ENCODE assay signal across 8 cellular contexts in genomic region chr20:59955131-59955796, GRCh38. TPM values are rescaled to one million over a fixed set of nuclear protein-coding genes. Genes with fewer than 3 reads are reported as not detected.
DNase-seq lines count a peak whose midpoint lies in the region; ATAC-seq and TF ChIP-seq lines count a peak whose summit lies in the region.

No MANE protein-coding gene starts in this region.

- no peak overlapping the region for H3K27ac Mint-ChIP-seq in activated CD4-positive, alpha-beta T cell treated with anti-CD3 and anti-CD28 coated beads for 36 hours

- H3K27me3 Mint-ChIP-seq in activated CD4-positive, alpha-beta T cell treated with anti-CD3 and anti-CD28 coated beads for 36 hours: no peaks in the 10 kb centered on the region

- H3K4me1 ChIP-seq in gastrocnemius medialis: peaks cover 6 to 10% of the 10 kb centered on the region in 2 donors

- no peak for TF ChIP-seq POLR2A in gastrocnemius medialis (IDR thresholded peaks at IDR 0.05)

- no peak overlapping the region for H3K4me3 Mint-ChIP-seq in activated CD4-positive, alpha-beta T cell treated with anti-CD3 and anti-CD28 coated beads for 36 hours

- no peaks in the 10 kb centered on the region for H3K9me3 ChIP-seq in gastrocnemius medialis

- POLR2A ChIA-PET in activated CD4-positive, alpha-beta T cell treated with anti-CD3 and anti-CD28 coated beads for 36 hours (lab: Charles Lee): interaction anchor here (0.6 kb wide), 1 partner anchor 351 kb away, joined by 4 read pairs; the partner anchor contains the start of gene PHACTR3

- H3K4me1 Mint-ChIP-seq in activated CD4-positive, alpha-beta T cell treated with anti-CD3 and anti-CD28 coated beads for 36 hours: no peaks in the 10 kb centered on the region

- H3K4me3 ChIP-seq in gastrocnemius medialis: no peak overlapping the region

- no peaks in the 10 kb centered on the region for H3K27me3 ChIP-seq in gastrocnemius medialis

- TF ChIP-seq CTCF in gastrocnemius medialis (IDR thresholded peaks at IDR 0.05 in 4 of 5, conservative IDR thresholded peaks at IDR 0.05 in 1 of 5): peak; percentile 43 to 58 (median 52)

- in situ Hi-C loops in gastrocnemius medialis (cut with MboI; ENCODE audit: low sequenced_read_pairs in 4 of 4): no loop called here

- CTCF ChIA-PET in activated CD4-positive, alpha-beta T cell treated with anti-CD3 and anti-CD28 coated beads for 36 hours (lab: Charles Lee): interaction anchor here (0.6 to 1.7 kb wide), 5 partner anchors 10 to 171 kb away, joined by 3 to 6 read pairs (median 3); partner anchors contain the start of genes FAM217B and PPP1R3D

- H3K36me3 ChIP-seq in gastrocnemius medialis: no peaks in the 10 kb centered on the region

- DNase-seq in activated CD4-positive, alpha-beta T cell treated with anti-CD3 and anti-CD28 coated beads for 36 hours: no peak
- DNase-seq in activated CD4-positive, alpha-beta T cell treated with anti-CD3 and anti-CD28 coated beads for 48 hours: no peak
- peak; percentile 11 to 41 for DNase-seq in NCI-H526 (lab: John Stamatoyannopoulos, UW)
- peak; percentile 33 for DNase-seq in dermis blood vessel endothelial cell
- DNase-seq in gastrocnemius medialis: peak; percentile 28 to 58
- DNase-seq in activated CD8-positive, alpha-beta memory T cell treated with anti-CD3 and anti-CD28 coated beads for 24 hours: no peak

- H3K9me3 Mint-ChIP-seq in activated CD4-positive, alpha-beta T cell treated with anti-CD3 and anti-CD28 coated beads for 36 hours (ENCODE audit: low read depth): no peaks in the 10 kb centered on the region

- H3K27ac ChIP-seq in gastrocnemius medialis: peak overlapping the region; percentile 49 to 76 (median 65)

- intact Hi-C loops in activated CD4-positive, alpha-beta T cell treated with anti-CD3 and anti-CD28 coated beads for 36 hours (cut with DNase I, micrococcal nuclease): loop anchor here in 1 of 2 experiments (1.0 kb wide), 1 partner anchor 172 kb away; no protein-coding TSS in a partner anchor
- intact Hi-C loops in gastrocnemius medialis (cut with DNase I; ENCODE audit: low total_unique reads): loop anchor here (1.0 kb wide), 1 partner anchor 21 kb away; no protein-coding TSS in a partner anchor

- H3K36me3 Mint-ChIP-seq in activated CD4-positive, alpha-beta T cell treated with anti-CD3 and anti-CD28 coated beads for 36 hours (ENCODE audit: low read depth): no peaks in the 10 kb centered on the region

- peak; percentile 58 for ATAC-seq in activated CD4-positive, alpha-beta T cell treated with anti-CD3 and anti-CD28 coated beads for 36 hours
- peak; percentile 98 to 99 for ATAC-seq in gastrocnemius medialis
- no peak for ATAC-seq in HG03135 (IDR thresholded peaks at IDR 0.05; ENCODE audit: unreplicated experiment)
- ATAC-seq in HG03460 (IDR thresholded peaks at IDR 0.05; ENCODE audit: unreplicated experiment): no peak

RNA-seq across cellular contexts. Expression of gene CDH26, which starts 3.0 kb away (rescaled TPM):
- total RNA-seq in activated CD4-positive, alpha-beta T cell treated with anti-CD3 and anti-CD28 coated beads for 36 hours: under 1 TPM; 0.88 to 0.91 TPM
- total RNA-seq in dermis blood vessel endothelial cell (0.47 and 1.5 TPM in 2 replicates), gastrocnemius medialis (under 1 TPM in 3 of 4 donors, not detected in 1; 0.27 to 0.41 (median 0.29) TPM)

RNA-seq across cellular contexts. Expression of gene FAM217B, which starts 15.1 kb away (rescaled TPM):
- total RNA-seq in activated CD4-positive, alpha-beta T cell treated with anti-CD3 and anti-CD28 coated beads for 36 hours: 10 to 100 TPM; 25.6 to 33.2 TPM
- total RNA-seq in dermis blood vessel endothelial cell (4.3 TPM in 2 replicates), gastrocnemius medialis (1 to 10 TPM; 2.8 to 6.9 (median 6.4) TPM)

RNA-seq across cellular contexts. Expression of gene PPP1R3D, which starts 15.2 kb away (rescaled TPM):
- 1 to 10 TPM; 4.4 to 4.7 TPM for total RNA-seq in activated CD4-positive, alpha-beta T cell treated with anti-CD3 and anti-CD28 coated beads for 36 hours
- total RNA-seq in dermis blood vessel endothelial cell: 10.7 and 10.9 TPM in 2 replicates
- 10 to 100 TPM in 2 of 4 donors, 1 to 10 TPM in 2; 4.1 to 12.0 (median 10.8) TPM for total RNA-seq in gastrocnemius medialis

RNA-seq across cellular contexts. Expression of gene SYCP2, which starts 21.8 kb away (rescaled TPM):
- total RNA-seq in activated CD4-positive, alpha-beta T cell treated with anti-CD3 and anti-CD28 coated beads for 36 hours: 1 to 10 TPM; 1.5 to 2.1 TPM
- total RNA-seq in dermis blood vessel endothelial cell: 1.7 and 3.1 TPM in 2 replicates
- total RNA-seq in gastrocnemius medialis: under 1 TPM; 0.10 to 0.78 (median 0.39) TPM

Comparison
In these comparisons a context has a peak if more than half of its experiments do, and no peak if none do; other contexts are left out.
1. ATAC-seq: peak in activated CD4-positive, alpha-beta T cell treated with anti-CD3 and anti-CD28 coated beads for 36 hours (single experiment) and gastrocnemius medialis (2 of 2); none in HG03135 (single experiment) and HG03460 (single experiment).
2. DNase-seq: peak in NCI-H526 (2 of 2), dermis blood vessel endothelial cell (single experiment) and gastrocnemius medialis (2 of 2); none in activated CD4-positive, alpha-beta T cell treated with anti-CD3 and anti-CD28 coated beads for 36 hours (single experiment), activated CD4-positive, alpha-beta T cell treated with anti-CD3 and anti-CD28 coated beads for 48 hours (single experiment) and activated CD8-positive, alpha-beta memory T cell treated with anti-CD3 and anti-CD28 coated beads for 24 hours (single experiment).